8 cellular contexts compared by ENCODE assay signal in the genomic region with DNA sequence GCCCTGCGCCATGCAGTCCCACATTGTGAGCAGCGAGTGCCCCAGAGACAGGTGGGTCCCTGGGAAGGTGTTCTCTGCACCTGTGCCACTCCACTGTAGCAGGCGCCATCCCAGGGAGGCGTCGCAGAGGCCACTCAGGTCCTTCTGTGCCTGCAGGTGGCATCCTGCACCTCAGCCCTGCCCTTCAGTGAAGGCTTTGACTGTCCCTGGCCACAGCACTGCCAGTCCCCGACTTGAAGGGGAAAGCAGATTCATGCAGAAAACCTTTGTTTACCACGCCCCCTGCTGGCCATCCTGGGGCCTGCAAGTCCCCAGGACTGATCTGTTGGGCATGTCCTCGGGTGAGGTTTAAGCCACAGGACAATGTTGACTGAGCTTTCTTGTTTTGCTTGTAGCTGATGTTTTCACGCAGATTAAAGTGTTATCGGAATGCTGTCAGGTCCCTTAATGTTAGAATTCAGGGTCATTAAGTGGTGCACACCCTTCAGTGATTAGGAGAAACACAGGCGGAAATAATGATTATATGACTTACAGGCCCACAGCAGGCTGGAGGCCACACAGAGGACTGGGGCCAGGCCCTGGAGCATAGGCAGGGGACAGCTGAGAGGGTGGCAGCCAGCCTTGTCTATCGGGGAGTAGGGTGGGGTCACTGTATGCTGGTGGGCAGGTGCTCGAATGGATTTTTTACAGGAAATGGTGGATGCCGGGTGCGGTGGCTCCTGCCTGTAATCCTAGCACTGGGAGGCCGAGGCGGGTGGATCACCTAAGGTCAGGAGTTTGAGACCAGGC. TPM values are rescaled to one million over a fixed set of nuclear protein-coding genes. Genes with fewer than 3 reads are reported as not detected.
DNase-seq lines count a peak whose midpoint lies in the region; ATAC-seq and TF ChIP-seq lines count a peak whose summit lies in the region.

No MANE protein-coding gene starts in this region.

- peaks cover 48% of the 10 kb centered on the region for H3K36me3 Mint-ChIP-seq in activated T-helper 1 cell treated with anti-CD3 and anti-CD28 coated beads, Interleukin-12 subunit alpha, Interleukin-12 subunit beta, Interleukin-2, Interleukin-4 antibody, amounts not matched to agents 30 ng/mL and 10 ng/mL and 1 ng/mL, durations not matched to agents 14 hours and 24 hours and 36 hours (ENCODE audit: low read depth)
- peaks cover 78% of the 10 kb centered on the region for H3K36me3 Mint-ChIP-seq in stimulated activated naive CD8-positive, alpha-beta T cell treated with anti-CD3 and anti-CD28 coated beads, Interleukin-15, Interleukin-2, amounts not matched to agents 100 ng/mL and 50 ng/mL, for 24 hours (ENCODE audit: low read depth)

- H3K9me3 Mint-ChIP-seq in activated T-helper 1 cell treated with anti-CD3 and anti-CD28 coated beads, Interleukin-12 subunit alpha, Interleukin-12 subunit beta, Interleukin-2, Interleukin-4 antibody, amounts not matched to agents 30 ng/mL and 10 ng/mL and 1 ng/mL, durations not matched to agents 14 hours and 24 hours and 36 hours: no peaks in the 10 kb centered on the region
- no peaks in the 10 kb centered on the region for H3K9me3 Mint-ChIP-seq in stimulated activated naive CD8-positive, alpha-beta T cell treated with anti-CD3 and anti-CD28 coated beads, Interleukin-15, Interleukin-2, amounts not matched to agents 100 ng/mL and 50 ng/mL, for 24 hours

- H3K27ac ChIP-seq in Karpas-422 (ENCODE audit: low read length) (no peak overlapping the region), neural cell (ENCODE audit: low read length) (peak overlapping the region; percentile 34)

- no peaks in the 10 kb centered on the region for H3K27me3 Mint-ChIP-seq in activated T-helper 1 cell treated with anti-CD3 and anti-CD28 coated beads, Interleukin-12 subunit alpha, Interleukin-12 subunit beta, Interleukin-2, Interleukin-4 antibody, amounts not matched to agents 30 ng/mL and 10 ng/mL and 1 ng/mL, durations not matched to agents 14 hours and 24 hours and 36 hours (ENCODE audit: insufficient read depth)
- H3K27me3 Mint-ChIP-seq in stimulated activated naive CD8-positive, alpha-beta T cell treated with anti-CD3 and anti-CD28 coated beads, Interleukin-15, Interleukin-2, amounts not matched to agents 100 ng/mL and 50 ng/mL, for 24 hours: no peaks in the 10 kb centered on the region

- H3K9me3 ChIP-seq in Karpas-422 (ENCODE audit: low read length) (no peaks in the 10 kb centered on the region), neural cell (ENCODE audit: low read length) (no peaks in the 10 kb centered on the region)

- H3K4me2 ChIP-seq in Karpas-422 (ENCODE audit: low read depth, low read length, poor library complexity, severe bottlenecking) (no peak overlapping the region), neural cell (ENCODE audit: low read length) (no peak overlapping the region)

- H3K4me1 ChIP-seq in Karpas-422 (ENCODE audit: low read length): peaks cover 13% of the 10 kb centered on the region

- peak; percentile 78 for TF ChIP-seq RAD21 in neural cell (conservative IDR thresholded peaks at IDR 0.05)

- H2AFZ ChIP-seq in Karpas-422 (ENCODE audit: low read length) (no peak overlapping the region), neural cell (ENCODE audit: low read depth, low read length) (peak overlapping the region; percentile 53)

- no peaks in the 10 kb centered on the region for H3K9me2 ChIP-seq in Karpas-422 (replicated peaks; ENCODE audit: insufficient read depth, low read length)
- H3K9me2 ChIP-seq in neural cell (ENCODE audit: insufficient read depth, low read length): no peaks in the 10 kb centered on the region

- H3K9ac ChIP-seq in Karpas-422 (ENCODE audit: low read length) (no peak overlapping the region), neural cell (ENCODE audit: low read length) (peak overlapping the region; percentile 43)

- intact Hi-C loops in activated T-helper 1 cell treated with anti-CD3 and anti-CD28 coated beads, Interleukin-12 subunit alpha, Interleukin-12 subunit beta, Interleukin-2, Interleukin-4 antibody, amounts not matched to agents 30 ng/mL and 10 ng/mL and 1 ng/mL, durations not matched to agents 14 hours and 24 hours and 36 hours (cut with micrococcal nuclease): loop anchor here (1.0 to 5.0 kb wide), 4 partner anchors 14 to 99 kb away; a partner anchor contains a TSS

- H3K4me1 Mint-ChIP-seq in activated T-helper 1 cell treated with anti-CD3 and anti-CD28 coated beads, Interleukin-12 subunit alpha, Interleukin-12 subunit beta, Interleukin-2, Interleukin-4 antibody, amounts not matched to agents 30 ng/mL and 10 ng/mL and 1 ng/mL, durations not matched to agents 14 hours and 24 hours and 36 hours (ENCODE audit: low read depth): peaks cover 47% of the 10 kb centered on the region
- H3K4me1 Mint-ChIP-seq in stimulated activated naive CD8-positive, alpha-beta T cell treated with anti-CD3 and anti-CD28 coated beads, Interleukin-15, Interleukin-2, amounts not matched to agents 100 ng/mL and 50 ng/mL, for 24 hours (ENCODE audit: low read depth): peaks cover 59% of the 10 kb centered on the region

- H3K36me3 ChIP-seq in Karpas-422 (ENCODE audit: insufficient read depth, low read length) (peaks cover 60% of the 10 kb centered on the region), neural cell (ENCODE audit: insufficient read depth, low read length) (no peaks in the 10 kb centered on the region)

- TF ChIP-seq EP300 in neural cell (conservative IDR thresholded peaks at IDR 0.05; ENCODE audit: poor library complexity, severe bottlenecking): peak; percentile 22

- H3K27me3 ChIP-seq in Karpas-422 (ENCODE audit: low read length) (no peaks in the 10 kb centered on the region), neural cell (ENCODE audit: insufficient read depth, low read depth, low read length) (no peaks in the 10 kb centered on the region)

- no peak for ATAC-seq in HG02840 (IDR thresholded peaks at IDR 0.05; ENCODE audit: low FRiP score, unreplicated experiment)

- TF ChIP-seq CTCF in neural cell (IDR thresholded peaks at IDR 0.05; ENCODE audit: poor library complexity, severe bottlenecking): peak; percentile 96

- peak overlapping the region; percentile 37 for H3K27ac Mint-ChIP-seq in activated T-helper 1 cell treated with anti-CD3 and anti-CD28 coated beads, Interleukin-12 subunit alpha, Interleukin-12 subunit beta, Interleukin-2, Interleukin-4 antibody, amounts not matched to agents 30 ng/mL and 10 ng/mL and 1 ng/mL, durations not matched to agents 14 hours and 24 hours and 36 hours
- H3K27ac Mint-ChIP-seq in stimulated activated naive CD8-positive, alpha-beta T cell treated with anti-CD3 and anti-CD28 coated beads, Interleukin-15, Interleukin-2, amounts not matched to agents 100 ng/mL and 50 ng/mL, for 24 hours: peak overlapping the region; percentile 46

- peak; percentile 83 for DNase-seq in EH (ENCODE audit: low read depth)
- DNase-seq in Karpas-422: peak; percentile 92
- peak; percentile 78 for DNase-seq in RKO (ENCODE audit: low spot score)
- peak; percentile 80 for DNase-seq in activated T-helper 1 cell treated with anti-CD3 and anti-CD28 coated beads, Interleukin-12 subunit alpha, Interleukin-12 subunit beta, Interleukin-2, Interleukin-4 antibody, amounts not matched to agents 30 ng/mL and 10 ng/mL and 1 ng/mL, durations not matched to agents 14 hours and 24 hours and 36 hours (ENCODE audit: low spot score)
- peak; percentile 70 for DNase-seq in fibroblast of gingiva (ENCODE audit: low read depth)

- peak overlapping the region; percentile 10 for H3K4me3 Mint-ChIP-seq in activated T-helper 1 cell treated with anti-CD3 and anti-CD28 coated beads, Interleukin-12 subunit alpha, Interleukin-12 subunit beta, Interleukin-2, Interleukin-4 antibody, amounts not matched to agents 30 ng/mL and 10 ng/mL and 1 ng/mL, durations not matched to agents 14 hours and 24 hours and 36 hours
- peak overlapping the region; percentile 0 for H3K4me3 Mint-ChIP-seq in stimulated activated naive CD8-positive, alpha-beta T cell treated with anti-CD3 and anti-CD28 coated beads, Interleukin-15, Interleukin-2, amounts not matched to agents 100 ng/mL and 50 ng/mL, for 24 hours

- no peak overlapping the region for H3K4me3 ChIP-seq in Karpas-422 (ENCODE audit: low read length)
- H3K4me3 ChIP-seq in neural cell (ENCODE audit: low read length): no peak overlapping the region

- H4K20me1 ChIP-seq in Karpas-422 (ENCODE audit: insufficient read depth, low read depth, low read length) (peaks cover 12% of the 10 kb centered on the region), neural cell (ENCODE audit: insufficient read depth) (no peaks in the 10 kb centered on the region)

- no peaks in the 10 kb centered on the region for H3F3A ChIP-seq in neural cell (ENCODE audit: insufficient read depth, low read length, poor library complexity, severe bottlenecking)

- H3K79me2 ChIP-seq in Karpas-422 (ENCODE audit: low read length) (peaks cover 70% of the 10 kb centered on the region), neural cell (replicated peaks; ENCODE audit: insufficient read depth, low read length) (peaks cover 11% of the 10 kb centered on the region)

RNA-seq across cellular contexts. Expression of a gene that starts 5.0 kb away (rescaled TPM):
- 22.0 and 37.6 TPM in 2 replicates for total RNA-seq in Karpas-422 (2014; rRNA removed; shearing (Covaris generic); ENCODE audit: low replicate concordance)
- total RNA-seq in activated T-helper 1 cell treated with anti-CD3 and anti-CD28 coated beads, Interleukin-12 subunit alpha, Interleukin-12 subunit beta, Interleukin-2, Interleukin-4 antibody, amounts not matched to agents 30 ng/mL and 10 ng/mL and 1 ng/mL, durations not matched to agents 14 hours and 24 hours and 36 hours: 134 and 139 TPM in 2 replicates
- polyA plus RNA-seq in neural cell: 2.6 and 3.5 TPM in 2 replicates
- 2.1 and 3.7 TPM in 2 replicates for polyA minus RNA-seq in neural cell

RNA-seq across cellular contexts. Expression of a gene that starts 5.2 kb away (rescaled TPM):
- 21.8 and 39.4 TPM in 2 replicates for total RNA-seq in Karpas-422 (2014; rRNA removed; shearing (Covaris generic); ENCODE audit: low replicate concordance)
- 27.4 and 28.4 TPM in 2 replicates for total RNA-seq in activated T-helper 1 cell treated with anti-CD3 and anti-CD28 coated beads, Interleukin-12 subunit alpha, Interleukin-12 subunit beta, Interleukin-2, Interleukin-4 antibody, amounts not matched to agents 30 ng/mL and 10 ng/mL and 1 ng/mL, durations not matched to agents 14 hours and 24 hours and 36 hours
- 42.1 and 48.7 TPM in 2 replicates for polyA plus RNA-seq in neural cell
- 24.3 and 26.8 TPM in 2 replicates for polyA minus RNA-seq in neural cell

RNA-seq across cellular contexts. Expression of a gene that starts 14.2 kb away (rescaled TPM):
- total RNA-seq in Karpas-422 (2014; rRNA removed; shearing (Covaris generic); ENCODE audit: low replicate concordance): 82.1 and 92.4 TPM in 2 replicates
- total RNA-seq in activated T-helper 1 cell treated with anti-CD3 and anti-CD28 coated beads, Interleukin-12 subunit alpha, Interleukin-12 subunit beta, Interleukin-2, Interleukin-4 antibody, amounts not matched to agents 30 ng/mL and 10 ng/mL and 1 ng/mL, durations not matched to agents 14 hours and 24 hours and 36 hours: 136 and 140 TPM in 2 replicates
- polyA plus RNA-seq in neural cell: 107 and 111 TPM in 2 replicates
- polyA minus RNA-seq in neural cell: 54.4 and 59.4 TPM in 2 replicates

RNA-seq across cellular contexts. Expression of a gene that starts 42.2 kb away (rescaled TPM):
- total RNA-seq in Karpas-422 (2014; rRNA removed; shearing (Covaris generic); ENCODE audit: low replicate concordance): 1.5 and 3.6 TPM in 2 replicates
- 2.5 and 5.5 TPM in 2 replicates for total RNA-seq in activated T-helper 1 cell treated with anti-CD3 and anti-CD28 coated beads, Interleukin-12 subunit alpha, Interleukin-12 subunit beta, Interleukin-2, Interleukin-4 antibody, amounts not matched to agents 30 ng/mL and 10 ng/mL and 1 ng/mL, durations not matched to agents 14 hours and 24 hours and 36 hours
- 0.78 TPM in 1 of 2 replicates, not detected in the other for polyA plus RNA-seq in neural cell
- 1.0 and 2.4 TPM in 2 replicates for polyA minus RNA-seq in neural cell
